ENCODE assay signal across 11 cellular contexts in the genomic region with DNA sequence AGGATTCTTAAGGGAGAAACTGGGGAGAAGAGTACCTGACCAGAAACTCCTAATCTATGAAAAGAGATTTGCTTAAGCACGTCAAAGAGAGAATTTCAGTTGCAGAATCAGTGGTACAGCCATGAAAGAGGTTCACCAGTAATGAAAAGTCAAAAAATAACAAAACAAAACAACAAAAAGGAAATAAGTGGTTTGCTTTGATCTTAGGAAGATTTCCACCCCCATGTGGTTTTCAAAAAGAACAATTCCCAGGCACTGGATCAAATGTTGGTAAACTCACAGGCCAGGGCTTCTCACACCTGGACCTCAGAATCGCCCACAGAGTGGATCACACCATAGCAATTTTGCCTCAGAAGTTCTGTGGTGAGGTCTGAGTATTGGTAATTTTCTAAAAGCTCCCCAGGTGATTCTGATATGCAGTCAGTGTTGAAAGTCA.
DNase-seq lines count a peak whose midpoint lies in the region; ATAC-seq lines count a peak whose summit lies in the region.
"Had no signal": no experiment of that assay in that cellular context is flagged by ENCODE, and none has a peak within 500 bp of the region (broad histone marks: within the 10 kb centered on the region; RNA-seq: fewer than 3 reads in every experiment).

No MANE protein-coding gene starts in this region.

- ATAC-seq in GM18511 (IDR thresholded peaks at IDR 0.05; ENCODE audit: unreplicated experiment) (peak; percentile 58), GM21360 (IDR thresholded peaks at IDR 0.05; ENCODE audit: unreplicated experiment) (peak; percentile 78), HG03025 (IDR thresholded peaks at IDR 0.05; ENCODE audit: low FRiP score, unreplicated experiment) (peak; percentile 79)
- ATAC-seq: left colon had no signal

- DNase-seq in SW480 (ENCODE audit: low spot score), result peak; percentile 9
- no peak for DNase-seq in midbrain (lab: John Stamatoyannopoulos, UW)
- no peak for DNase-seq in NCI-H146 treated with DMSO at 0.1 percent for 48 hours (lab: John Stamatoyannopoulos, UW; ENCODE audit: unreplicated experiment)
- no peak for DNase-seq in stimulated activated CD4-positive, alpha-beta T cell treated with anti-CD3 and anti-CD28 coated beads, Interleukin-15, amount 100 ng/mL, for 24 hours
- no peak for DNase-seq in NCI-H510A (lab: John Stamatoyannopoulos, UW)
- DNase-seq: activated T-cell treated with anti-CD3 and anti-CD28 coated beads, Interleukin-2, amount 50 U/mL, for 1 hour; cerebellar nuclear complex; left colon had no signal
